Comparison of ENCODE assay signal across 8 cellular contexts in the genomic region with DNA sequence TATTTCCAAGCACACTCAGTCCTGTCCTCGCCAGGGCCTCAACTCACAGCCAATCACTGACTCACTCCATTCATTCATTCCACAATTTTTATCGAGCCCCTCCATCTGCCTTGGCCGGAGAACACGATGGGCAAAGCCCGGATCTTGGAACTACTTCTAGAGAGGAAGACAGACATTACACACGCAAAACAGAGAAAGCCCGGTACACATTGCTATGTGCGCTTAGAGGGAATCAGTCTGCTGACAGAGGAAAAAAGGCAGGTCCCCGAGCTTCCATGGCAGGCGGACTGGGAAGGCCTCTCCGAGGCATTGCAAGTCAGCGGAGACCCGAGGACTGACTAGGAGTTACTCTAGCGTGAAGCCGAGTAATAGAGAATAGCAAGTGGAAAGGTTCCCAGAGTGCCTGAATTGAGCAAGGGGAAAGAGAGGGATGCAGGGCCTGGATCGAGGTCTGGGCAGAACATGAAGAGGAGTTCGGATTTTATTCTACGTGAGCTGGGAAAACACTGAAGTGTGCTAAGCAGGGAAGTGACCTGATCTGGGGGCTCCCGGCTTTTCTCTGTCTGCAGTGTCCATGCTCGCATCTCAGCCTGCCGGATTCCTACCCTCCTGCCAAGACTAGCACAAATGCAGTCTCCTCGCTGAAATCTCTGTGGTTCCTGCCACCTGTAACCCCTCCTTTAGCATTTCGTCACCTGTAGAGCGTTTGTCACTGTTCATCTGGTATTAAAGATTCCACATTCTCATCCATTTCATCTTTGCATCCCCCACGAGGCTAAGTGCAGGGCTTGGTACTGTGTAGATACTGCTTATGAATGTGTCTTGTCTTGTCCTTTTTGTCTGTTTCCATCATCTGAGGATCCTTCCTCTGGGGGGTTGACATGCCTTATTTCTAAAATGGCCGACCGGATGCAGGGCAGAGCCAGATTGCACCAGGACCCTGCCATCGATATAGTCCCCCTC. TPM values are rescaled to one million over a fixed set of nuclear protein-coding genes. Genes with fewer than 3 reads are reported as not detected.
A peak's percentile ranks its signal among the peaks of the same experiment; 100 is the strongest.
DNase-seq lines count a peak whose midpoint lies in the region; ATAC-seq and TF ChIP-seq lines count a peak whose summit lies in the region.

No MANE protein-coding gene starts in this region.

- DNase-seq in AG09309 (ENCODE audit: low read depth): no peak
- DNase-seq in GM23248: peak; percentile 50
- DNase-seq in SK-N-DZ (ENCODE audit: low spot score): peak; percentile 37
- peak; percentile 24 for DNase-seq in epithelial cell of esophagus (ENCODE audit: low read depth)
- DNase-seq in SW 1271 (lab: John Stamatoyannopoulos, UW): no peak

- H3K27ac ChIP-seq in GM23248 (0 out of 2 replicates have a peak overlapping the region, but pooled peaks have one; percentile 3), mucosa of rectum (ENCODE audit: low read depth in 2 of 2, low read length in 2 of 2) (no peak overlapping the region)

- H4K20me1 ChIP-seq in GM23248 (ENCODE audit: insufficient read depth): no peaks in the 10 kb centered on the region

- WGBS in GM23248 (ENCODE audit: low coverage in 1 of 2, low lambda C conversion rate in 2 of 2, missing lambda C conversion rate in 2 of 2), 2 experiments: 41% methylated on average over 28 of the region's 28 CpGs

- peak overlapping the region; percentile 79 for H3K9ac ChIP-seq in GM23248
- H3K9ac ChIP-seq in mucosa of rectum (ENCODE audit: low read depth in 1 of 2, low read length in 2 of 2): peak overlapping the region; percentile 41 to 72

- peak overlapping the region; percentile 91 for H3K4me2 ChIP-seq in GM23248 (ENCODE audit: unreplicated experiment)

- H3K9me3 ChIP-seq in GM23248 (ENCODE audit: low read depth) (no peaks in the 10 kb centered on the region), mucosa of rectum (ENCODE audit: control insufficient read depth in 2 of 2, low read length in 2 of 2) (no peaks in the 10 kb centered on the region)

- H3K79me2 ChIP-seq in GM23248 (ENCODE audit: insufficient read depth): no peaks in the 10 kb centered on the region

- no peaks in the 10 kb centered on the region for H3K9me2 ChIP-seq in GM23248 (ENCODE audit: insufficient read depth)

- ATAC-seq in GM21576 (IDR thresholded peaks at IDR 0.05; ENCODE audit: unreplicated experiment): no peak
- ATAC-seq in HG03439 (IDR thresholded peaks at IDR 0.05; ENCODE audit: unreplicated experiment): no peak

- H2AFZ ChIP-seq in GM23248: peak overlapping the region; percentile 77

- no peak for TF ChIP-seq CTCF in AG09309 (IDR thresholded peaks at IDR 0.05; ENCODE audit: control insufficient read depth, insufficient read depth, low read depth, low read length, missing control alignments)
- no peak for TF ChIP-seq CTCF in epithelial cell of esophagus (IDR thresholded peaks at IDR 0.05; ENCODE audit: insufficient read depth, low read depth, low read length, missing control alignments)

- H3K27me3 ChIP-seq in GM23248 (replicated peaks; ENCODE audit: insufficient read depth) (no peaks in the 10 kb centered on the region), mucosa of rectum (ENCODE audit: control insufficient read depth in 2 of 2, insufficient read depth in 2 of 2, low read length in 2 of 2) (peaks cover 0 to 3% of the 10 kb centered on the region in 2 donors)

- H3K4me3 ChIP-seq in AG09309 (ENCODE audit: control insufficient read depth, low read depth, low read length): peak overlapping the region; percentile 62
- H3K4me3 ChIP-seq in GM23248: peak overlapping the region; percentile 83
- peak overlapping the region; percentile 60 for H3K4me3 ChIP-seq in epithelial cell of esophagus (ENCODE audit: low read length)
- peak overlapping the region; percentile 69 to 72 for H3K4me3 ChIP-seq in mucosa of rectum (ENCODE audit: low read length in 2 of 2)

- H3K36me3 ChIP-seq in GM23248 (ENCODE audit: low read depth): no peaks in the 10 kb centered on the region
- no peaks in the 10 kb centered on the region for H3K36me3 ChIP-seq in mucosa of rectum (ENCODE audit: control insufficient read depth in 2 of 2, insufficient read depth in 2 of 2, low read length in 2 of 2)

- in situ Hi-C loops in GM23248 (cut with MboI): no loop called here

- H3K4me1 ChIP-seq in GM23248 (ENCODE audit: insufficient read depth): 0 out of 2 replicates have a peak, but pooled peaks cover 4% of the 10 kb centered on the region
- peaks cover 11 to 12% of the 10 kb centered on the region in 2 donors for H3K4me1 ChIP-seq in mucosa of rectum (ENCODE audit: control insufficient read depth in 2 of 2, insufficient read depth in 2 of 2, low read length in 2 of 2)

- 0 out of 2 replicates have a peak, but pooled peaks cover 5% of the 10 kb centered on the region for H3F3A ChIP-seq in GM23248 (ENCODE audit: insufficient read depth)

RNA-seq across cellular contexts. Expression of gene DNAJC6, which starts 54.0 kb away (rescaled TPM):
- 2.8 and 4.2 TPM in 2 replicates for total RNA-seq in GM23248 (2014; rRNA removed; shearing (Covaris generic))
- 2.5 TPM in 2 replicates for polyA plus RNA-seq in GM23248 (2016; fragmentation: Nextera tagmentation; extraction: Ambion mirVana)
- 10.4 and 15.6 TPM in 2 replicates for polyA plus RNA-seq in SK-N-DZ (2014; cell fraction: cytosol; rRNA removed)
- polyA plus RNA-seq in SK-N-DZ (2014; cell fraction: nucleus; rRNA removed): 7.0 and 13.9 TPM in 2 replicates

Comparison
In these comparisons a context has a peak if more than half of its experiments do, and no peak if none do; other contexts are left out.
1. DNase-seq: peak in GM23248 (single experiment), SK-N-DZ (single experiment) and epithelial cell of esophagus (single experiment); none in AG09309 (single experiment) and SW 1271 (0 of 2).
2. Peak in every context shown above with its lines, with median percentiles within 50 percentile points of each other: H3K4me3 ChIP-seq.